Comparison of ENCODE assay signal across 22 cellular contexts in the genomic region with DNA sequence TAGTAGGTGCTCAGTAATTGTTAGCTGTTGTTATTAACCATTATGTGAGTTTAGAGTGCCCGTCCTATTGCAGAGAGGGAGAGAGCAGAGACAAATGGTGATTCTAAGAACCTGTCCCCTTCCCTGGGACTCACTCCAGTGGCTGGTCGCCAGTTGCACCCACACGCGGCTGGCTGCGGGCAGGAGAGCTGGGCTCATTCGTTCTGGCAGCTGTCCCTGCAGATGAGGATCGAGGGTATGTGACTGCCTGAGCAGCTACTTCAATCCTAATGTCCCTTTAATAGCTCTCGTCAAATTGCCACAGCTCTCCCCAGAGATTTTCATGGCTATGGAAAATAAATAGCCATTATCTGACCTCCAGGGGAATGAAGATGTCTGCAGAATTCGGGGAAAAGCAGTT. TPM values are rescaled to one million over a fixed set of nuclear protein-coding genes. Genes with fewer than 3 reads are reported as not detected.
DNase-seq lines count a peak whose midpoint lies in the region; ATAC-seq and TF ChIP-seq lines count a peak whose summit lies in the region.
"Had no signal": no experiment of that assay in that cellular context is flagged by ENCODE, and none has a peak within 500 bp of the region (broad histone marks: within the 10 kb centered on the region; RNA-seq: fewer than 3 reads in every experiment).

No MANE protein-coding gene starts in this region.

- H3K36me3 Mint-ChIP-seq in HFFc6 (ENCODE audit: low read depth), result peaks cover 11% of the 10 kb centered on the region

- peak; percentile 45 for DNase-seq in Right ventricle myocardium superior
- no peak for DNase-seq in cardiac septum (ENCODE audit: low spot score)
- DNase-seq in RPMI8226, result peak; percentile 12
- DNase-seq in right cardiac atrium, result peak in 2 of 3 donors; percentile 75 to 77
- DNase-seq in NCI-H146 treated with DMSO at 0.1 percent for 48 hours (lab: John Stamatoyannopoulos, UW; ENCODE audit: unreplicated experiment), result no peak
- no peak for DNase-seq in HFFc6
- DNase-seq in inferior parietal cortex (ENCODE audit: extremely low spot score), result no peak
- no peak for DNase-seq in NCI-H187 (lab: John Stamatoyannopoulos, UW)
- DNase-seq: ACHN; AML-193; Calu3; CD4-positive, CD25-positive, alpha-beta regulatory T cell; GDM1; GOT3; NCI-H2029; NCI-H510A treated with DMSO at 0.1 percent for 48 hours; NCI-H82; Peyer's patch; SHP77 treated with DMSO at 0.1 percent for 48 hours had no signal

- H3K27me3 Mint-ChIP-seq in HFFc6 (ENCODE audit: insufficient read depth), result no peaks in the 10 kb centered on the region; the same call in 1 of the 2 replicates
- H3K27me3 Mint-ChIP-seq: CD4-positive, CD25-positive, alpha-beta regulatory T cell had no signal

- H3K4me1 Mint-ChIP-seq in HFFc6 (ENCODE audit: low read depth), result no peaks in the 10 kb centered on the region
- H3K4me1 Mint-ChIP-seq: CD4-positive, CD25-positive, alpha-beta regulatory T cell had no signal

- no peaks in the 10 kb centered on the region for H3K4me1 ChIP-seq in right cardiac atrium (ENCODE audit: control insufficient read depth, insufficient read depth, low read length)
- H3K4me1 ChIP-seq: Peyer's patch had no signal

- no peak overlapping the region for H3K4me3 ChIP-seq in right cardiac atrium (ENCODE audit: low read length)
- H3K4me3 ChIP-seq: GM12878, K562, Peyer's patch had no signal

- intact Hi-C loops in Right ventricle myocardium superior (cut with DNase I), result no loop called here
- intact Hi-C loops in cardiac septum (cut with DNase I), result no loop called here
- intact Hi-C loops in right cardiac atrium (cut with DNase I), result no loop called here

- no peak overlapping the region for H3K27ac Mint-ChIP-seq in HFFc6

- peak; percentile 58 for ATAC-seq in Right ventricle myocardium superior (ENCODE audit: poor library complexity)
- ATAC-seq in right cardiac atrium, result peak in 1 of 2 donors; percentile 32
- ATAC-seq: GM12878 had no signal

- 45% methylated on average over 9 of the region's 9 CpGs for WGBS in right cardiac atrium

- TF ChIP-seq CTCF in HFFc6 (IDR thresholded peaks at IDR 0.05), result no peak

- no peaks in the 10 kb centered on the region for H3K27me3 ChIP-seq in right cardiac atrium (ENCODE audit: control insufficient read depth, insufficient read depth)
- H3K27me3 ChIP-seq: Peyer's patch had no signal

- no peaks in the 10 kb centered on the region for H3K9me3 Mint-ChIP-seq in HFFc6
- H3K9me3 Mint-ChIP-seq: CD4-positive, CD25-positive, alpha-beta regulatory T cell had no signal

- H3K4me3 Mint-ChIP-seq in HFFc6, result no peak overlapping the region
- H3K4me3 Mint-ChIP-seq: CD4-positive, CD25-positive, alpha-beta regulatory T cell had no signal

- H3K27ac ChIP-seq in right cardiac atrium (ENCODE audit: low read length), result no peak overlapping the region
- H3K27ac ChIP-seq: Peyer's patch had no signal

- no peaks in the 10 kb centered on the region for H3K9me3 ChIP-seq in right cardiac atrium (ENCODE audit: control insufficient read depth, low read length)
- H3K9me3 ChIP-seq: Peyer's patch had no signal

RNA-seq across cellular contexts. Expression of a gene that starts 41.6 kb away (rescaled TPM):
- total RNA-seq in Right ventricle myocardium superior (30.3 TPM), cardiac septum (35.1 TPM), right cardiac atrium (10 to 100 TPM; 21.6 to 34.8 (median 31.8) TPM)
- polyA plus RNA-seq in right cardiac atrium, result 29.1 TPM
- 10 to 100 TPM; 36.1 to 44.4 (median 37.8) TPM for total RNA-seq in HFFc6 (2021; fragmentation: NEBNext Ultra II Directional; extraction: Animal tissue kit (Norgen Biotek cat#: 25700))

RNA-seq across cellular contexts. Expression of a gene that starts 59.4 kb away (rescaled TPM):
- 1.2 TPM for total RNA-seq in Right ventricle myocardium superior
- total RNA-seq in cardiac septum, result 2.4 TPM
- 1 to 10 TPM in 1 of 4 donors, under 1 TPM in 3; 0.34 to 1.0 (median 0.69) TPM for total RNA-seq in right cardiac atrium
- 1.1 TPM for polyA plus RNA-seq in right cardiac atrium
- total RNA-seq in HFFc6 (2021; fragmentation: NEBNext Ultra II Directional; extraction: Animal tissue kit (Norgen Biotek cat#: 25700)), result not detected
- total RNA-seq: Calu3; GM12878; K562; T-helper 1 cell treated with Interleukin-12 subunit alpha and Interleukin-12 subunit beta and Interleukin-4 antibody, amounts not matched to agents 30 ng/mL and 1 ng/mL, for 36 hours had no signal
- polyA plus RNA-seq: GM12878, K562 had no signal

Comparison
In these comparisons a context has a peak if more than half of its experiments do, and no peak if none do; other contexts are left out.
1. DNase-seq: peak in Right ventricle myocardium superior (single experiment), RPMI8226 (single experiment) and right cardiac atrium (2 of 3); none in cardiac septum (single experiment), NCI-H146 treated with DMSO at 0.1 percent for 48 hours (single experiment), HFFc6 (single experiment), inferior parietal cortex (single experiment) and NCI-H187 (0 of 2).